ENCODE assay signal across 1 cellular context in genomic region chr1:207321045-207321789, GRCh38.
TF ChIP-seq lines count a peak whose summit lies in the region.

TSS of gene CD55 (plus strand) at chr1:207321678. CDS start at chr1:207321766, 88 bp downstream.

TF ChIP-seq in H1, 55 proteins besides CTCF, POLR2A, EP300 and RAD21:
- TF ChIP-seq BRCA1 (IDR thresholded peaks at IDR 0.05; ENCODE audit: low read depth, low read length) (peak; percentile 70), RXRA (IDR thresholded peaks at IDR 0.05; ENCODE audit: insufficient read depth, low read depth, low read length) (no peak), SP2 (IDR thresholded peaks at IDR 0.05; ENCODE audit: low read length) (no peak), NANOG (IDR thresholded peaks at IDR 0.05; ENCODE audit: insufficient read depth, low read depth, low read length, poor library complexity, severe bottlenecking) (peak; percentile 2), TCF12 (IDR thresholded peaks at IDR 0.05; ENCODE audit: low read depth, low read length) (0 out of 2 replicates have a peak, but pooled peaks have one; percentile 8), KDM1A (IDR thresholded peaks at IDR 0.05; ENCODE audit: borderline replicate concordance, low read length) (no peak), ZNF274 (IDR thresholded peaks at IDR 0.05; ENCODE audit: borderline replicate concordance, extremely low read depth, low read length) (no peak), PHF8 (conservative IDR thresholded peaks at IDR 0.05; ENCODE audit: low read depth, low read length) (peak; percentile 83), CHD7 (IDR thresholded peaks at IDR 0.05; ENCODE audit: insufficient replicate concordance, low read length) (no peak), SAP30 (IDR thresholded peaks at IDR 0.05; ENCODE audit: insufficient read depth, insufficient replicate concordance, low read length) (peak; percentile 49), GABPA (IDR thresholded peaks at IDR 0.05; ENCODE audit: borderline replicate concordance, insufficient read depth, low read length) (no peak), RFX5 (IDR thresholded peaks at IDR 0.05; ENCODE audit: borderline replicate concordance, low read depth, low read length) (no peak), GTF2F1 (IDR thresholded peaks at IDR 0.05; ENCODE audit: borderline replicate concordance, low read depth, low read length) (0 out of 2 replicates have a peak, but pooled peaks have one; percentile 22), SP4 (IDR thresholded peaks at IDR 0.05; ENCODE audit: low read length) (peak; percentile 45; the same call in 1 of the 2 replicates), CBX8 (IDR thresholded peaks at IDR 0.05; ENCODE audit: borderline replicate concordance, low read depth, low read length) (no peak), TBP (IDR thresholded peaks at IDR 0.05; ENCODE audit: low read depth, low read length) (peak; percentile 88), SIRT6 (IDR thresholded peaks at IDR 0.05; ENCODE audit: low read length) (no peak), CHD2 (IDR thresholded peaks at IDR 0.05; ENCODE audit: low read length) (peak; percentile 91), CREB1 (IDR thresholded peaks at IDR 0.05) (peak; percentile 89), TAF7 (optimal IDR thresholded peaks at IDR 0.05; ENCODE audit: borderline replicate concordance, low read depth, low read length) (peak; percentile 94), RBBP5 (IDR thresholded peaks at IDR 0.05; ENCODE audit: borderline replicate concordance, low read depth, low read length) (peak; percentile 69; the same call in 1 of the 2 replicates), POLR2AphosphoS5 (IDR thresholded peaks at IDR 0.05; ENCODE audit: low read depth, low read length) (peak; percentile 77), ASH2L (IDR thresholded peaks at IDR 0.05; ENCODE audit: low read length) (peak; percentile 92), NRF1 (IDR thresholded peaks at IDR 0.05; ENCODE audit: low read depth, low read length) (no peak), YY1 (IDR thresholded peaks at IDR 0.05; ENCODE audit: low read depth, low read length) (peak; percentile 78), KDM4A (IDR thresholded peaks at IDR 0.05; ENCODE audit: low read depth, low read length, severe bottlenecking) (peak; percentile 69), TAF1 (IDR thresholded peaks at IDR 0.05; ENCODE audit: low read depth, low read length) (peak; percentile 91), BCL11A (IDR thresholded peaks at IDR 0.05; ENCODE audit: low read depth in 2 of 2, low read length in 2 of 2) (no peak)
- TF ChIP-seq, protein P1, sequence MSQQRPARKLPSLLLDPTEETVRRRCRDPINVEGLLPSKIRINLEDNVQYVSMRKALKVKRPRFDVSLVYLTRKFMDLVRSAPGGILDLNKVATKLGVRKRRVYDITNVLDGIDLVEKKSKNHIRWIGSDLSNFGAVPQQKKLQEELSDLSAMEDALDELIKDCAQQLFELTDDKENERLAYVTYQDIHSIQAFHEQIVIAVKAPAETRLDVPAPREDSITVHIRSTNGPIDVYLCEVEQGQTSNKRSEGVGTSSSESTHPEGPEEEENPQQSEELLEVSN (IDR thresholded peaks at IDR 0.05): peak; percentile 72
- TF ChIP-seq, protein P2, sequence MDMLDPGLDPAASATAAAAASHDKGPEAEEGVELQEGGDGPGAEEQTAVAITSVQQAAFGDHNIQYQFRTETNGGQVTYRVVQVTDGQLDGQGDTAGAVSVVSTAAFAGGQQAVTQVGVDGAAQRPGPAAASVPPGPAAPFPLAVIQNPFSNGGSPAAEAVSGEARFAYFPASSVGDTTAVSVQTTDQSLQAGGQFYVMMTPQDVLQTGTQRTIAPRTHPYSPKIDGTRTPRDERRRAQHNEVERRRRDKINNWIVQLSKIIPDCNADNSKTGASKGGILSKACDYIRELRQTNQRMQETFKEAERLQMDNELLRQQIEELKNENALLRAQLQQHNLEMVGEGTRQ (IDR thresholded peaks at IDR 0.05; ENCODE audit: low read length): no peak
- TF ChIP-seq, protein P3, sequence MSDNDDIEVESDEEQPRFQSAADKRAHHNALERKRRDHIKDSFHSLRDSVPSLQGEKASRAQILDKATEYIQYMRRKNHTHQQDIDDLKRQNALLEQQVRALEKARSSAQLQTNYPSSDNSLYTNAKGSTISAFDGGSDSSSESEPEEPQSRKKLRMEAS (IDR thresholded peaks at IDR 0.05): peak; percentile 74
